ENCODE assay signal across 15 cellular contexts in the genomic region with DNA sequence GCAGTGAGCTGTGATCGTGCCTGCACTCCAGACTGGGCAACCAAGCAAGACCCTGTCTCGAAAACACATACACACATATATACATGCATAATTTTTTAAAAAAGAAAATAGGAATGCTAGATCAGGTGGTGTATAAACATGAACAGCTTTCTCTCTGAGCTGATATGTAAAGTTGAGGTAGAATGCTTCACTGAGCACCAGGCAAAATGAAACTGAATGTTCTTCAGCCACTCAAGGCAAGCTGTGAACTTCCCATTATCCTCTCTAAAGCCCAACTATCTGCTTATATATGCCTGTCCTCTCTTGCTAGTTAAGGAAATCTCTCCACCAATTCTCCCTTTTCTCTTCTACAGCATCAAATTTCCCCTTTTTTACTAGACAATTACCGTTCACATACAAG.
DNase-seq lines count a peak whose midpoint lies in the region; ATAC-seq and TF ChIP-seq lines count a peak whose summit lies in the region.
"Had no signal": no experiment of that assay in that cellular context is flagged by ENCODE, and none has a peak within 500 bp of the region (broad histone marks: within the 10 kb centered on the region; RNA-seq: fewer than 3 reads in every experiment).

No MANE protein-coding gene starts in this region.

- no peaks in the 10 kb centered on the region for H3K27me3 ChIP-seq in right lobe of liver

- TF ChIP-seq CTCF in right lobe of liver (IDR thresholded peaks at IDR 0.05) = no peak

- H3K4me3 ChIP-seq in right lobe of liver = no peak overlapping the region
- H3K4me3 ChIP-seq: coronary artery had no signal

- intact Hi-C loops in right lobe of liver (cut with DNase I) = no loop called here

- WGBS in right lobe of liver (ENCODE audit: insufficient coverage, low coverage, low lambda C conversion rate, missing lambda C conversion rate) = 42% methylated on average over 3 of the region's 3 CpGs

- DNase-seq in right lobe of liver (no peak), AG08396 (ENCODE audit: low spot score) (no peak), occipital lobe (lab: John Stamatoyannopoulos, UW) (no peak), NCI-H774 (lab: John Stamatoyannopoulos, UW) (no peak)
- DNase-seq: activated CD8-positive, alpha-beta T cell treated with anti-CD3 and anti-CD28 coated beads for 36 hours; activated naive CD4-positive, alpha-beta T cell treated with anti-CD3 and anti-CD28 coated beads, Interleukin-2, amount 10 ng/mL, durations not matched to agents 7 days and 5 days; GOT3; naive thymus-derived CD4-positive, alpha-beta T cell; NCI-H82; small intestine had no signal

- no peaks in the 10 kb centered on the region for H3K9me3 ChIP-seq in right lobe of liver

- no peak for TF ChIP-seq POLR2A in right lobe of liver (IDR thresholded peaks at IDR 0.05)

- ATAC-seq in GM18498 (IDR thresholded peaks at IDR 0.05; ENCODE audit: unreplicated experiment) (peak; percentile 93), GM19467 (IDR thresholded peaks at IDR 0.05; ENCODE audit: unreplicated experiment) (peak; percentile 90), HG02884 (IDR thresholded peaks at IDR 0.05; ENCODE audit: unreplicated experiment) (peak; percentile 89), HG03521 (IDR thresholded peaks at IDR 0.05; ENCODE audit: unreplicated experiment) (peak; percentile 79), right lobe of liver (no peak)
- ATAC-seq: activated CD8-positive, alpha-beta T cell treated with anti-CD3 and anti-CD28 coated beads for 36 hours; naive thymus-derived CD4-positive, alpha-beta T cell had no signal

- H3K27ac ChIP-seq in right lobe of liver = no peak overlapping the region
- H3K27ac ChIP-seq: coronary artery had no signal

- no peaks in the 10 kb centered on the region for H3K36me3 ChIP-seq in right lobe of liver

- no peaks in the 10 kb centered on the region for H3K4me1 ChIP-seq in right lobe of liver

Comparison
In these comparisons a context has a peak if more than half of its experiments do, and no peak if none do; other contexts are left out.
1. ATAC-seq: peak in GM18498 (single experiment), GM19467 (single experiment), HG02884 (single experiment) and HG03521 (single experiment); none in right lobe of liver (0 of 4).